9 cellular contexts compared by ENCODE assay signal in genomic region chr12:74890237-74890599, GRCh38.
DNase-seq lines count a peak whose midpoint lies in the region; ATAC-seq, FAIRE-seq and TF ChIP-seq lines count a peak whose summit lies in the region.
"Had no signal": no experiment of that assay in that cellular context is flagged by ENCODE, and none has a peak within 500 bp of the region (broad histone marks: within the 10 kb centered on the region; RNA-seq: fewer than 3 reads in every experiment).

No MANE protein-coding gene starts in this region.

- WGBS in pancreas, 2 donors, result 11 to 12% methylated on average over 4 of the region's 4 CpGs

- no peaks in the 10 kb centered on the region for H3K9me3 Mint-ChIP-seq in chondrocyte (ENCODE audit: low read depth)

- FAIRE-seq in pancreas (lab: Jason Lieb, UNC), result no peak

- H3K4me3 Mint-ChIP-seq in chondrocyte (ENCODE audit: unreplicated experiment), result no peak overlapping the region

- peak overlapping the region in 1 of 4 donors; percentile 22 for H3K27ac ChIP-seq in pancreas
- H3K27ac ChIP-seq: BLaER1 treated with 17β-estradiol and CSF1 and Interleukin-3, amounts not matched to agents 10 nM and 100 nM had no signal

- no peak for TF ChIP-seq CTCF in chondrocyte (IDR thresholded peaks at IDR 0.05)
- no peak for TF ChIP-seq CTCF in pancreas (IDR thresholded peaks at IDR 0.05)

- no peak for TF ChIP-seq POLR2A in erythroblast (IDR thresholded peaks at IDR 0.05; ENCODE audit: low read length)

- no peaks in the 10 kb centered on the region for H3K9me3 ChIP-seq in pancreas

- H3K27me3 Mint-ChIP-seq in chondrocyte (ENCODE audit: low read depth), result no peaks in the 10 kb centered on the region

- no peak overlapping the region for H3K4me3 ChIP-seq in pancreas
- H3K4me3 ChIP-seq: BLaER1 treated with 17β-estradiol and CSF1 and Interleukin-3, amounts not matched to agents 10 nM and 100 nM had no signal

- H3K36me3 Mint-ChIP-seq in chondrocyte (ENCODE audit: low read depth), result no peaks in the 10 kb centered on the region

- peaks cover 20% of the 10 kb centered on the region for H3K4me1 Mint-ChIP-seq in chondrocyte (ENCODE audit: low read depth)

- H3K27me3 ChIP-seq in pancreas, result no peaks in the 10 kb centered on the region
- H3K27me3 ChIP-seq: BLaER1 treated with 17β-estradiol and CSF1 and Interleukin-3, amounts not matched to agents 10 nM and 100 nM had no signal

- peaks cover 0 to 6% (median 6%) of the 10 kb centered on the region in 3 donors for H3K4me1 ChIP-seq in pancreas
- H3K4me1 ChIP-seq: BLaER1 treated with 17β-estradiol and CSF1 and Interleukin-3, amounts not matched to agents 10 nM and 100 nM had no signal

- H3K36me3 ChIP-seq in pancreas, result no peaks in the 10 kb centered on the region
- H3K36me3 ChIP-seq: BLaER1 treated with 17β-estradiol and CSF1 and Interleukin-3, amounts not matched to agents 10 nM and 100 nM had no signal

- CTCF ChIA-PET in HEK293T (lab: Yijun Ruan, JAX), result no interaction called here

- intact Hi-C loops in pancreas (cut with DNase I), result no loop called here

- POLR2A ChIA-PET in HEK293T (lab: Yijun Ruan, JAX), result no interaction called here

- peak overlapping the region; percentile 42 for H3K27ac Mint-ChIP-seq in chondrocyte (ENCODE audit: unreplicated experiment)

- DNase-seq in NCI-H2171 treated with DMSO at 0.1 percent for 48 hours (lab: John Stamatoyannopoulos, UW) (peak; percentile 5), NCI-H2171 (lab: John Stamatoyannopoulos, UW) (no peak), HEK293T (ENCODE audit: extremely low spot score) (peak; percentile 35), LoVo (ENCODE audit: low spot score) (peak; percentile 69), chondrocyte (ENCODE audit: low spot score) (no peak), pancreas (peak in 3 of 6 donors; percentile 5 to 31 (median 16)), erythroblast (lab: John Stamatoyannopoulos, UW) (no peak), retina (no peak)

- ATAC-seq in pancreas, result peak; percentile 92 to 99 (median 95)

TF ChIP-seq in HEK293T, 16 proteins besides CTCF, POLR2A, EP300 and RAD21:
- no peak for TF ChIP-seq FOXA1 (IDR thresholded peaks at IDR 0.05)
- no peak for TF ChIP-seq LEF1 (IDR thresholded peaks at IDR 0.05; ENCODE audit: borderline replicate concordance)
- no peak for TF ChIP-seq TARDBP (IDR thresholded peaks at IDR 0.05)
- TF ChIP-seq ZNF384 (IDR thresholded peaks at IDR 0.05), result no peak
- TF ChIP-seq HDGF (IDR thresholded peaks at IDR 0.05; ENCODE audit: borderline replicate concordance), result no peak
- TF ChIP-seq BHLHE40 (IDR thresholded peaks at IDR 0.05; ENCODE audit: borderline replicate concordance), result no peak
- TF ChIP-seq FOXK2 (IDR thresholded peaks at IDR 0.05), result no peak
- TF ChIP-seq NFRKB (IDR thresholded peaks at IDR 0.05), result no peak
- no peak for TF ChIP-seq SUZ12 (IDR thresholded peaks at IDR 0.05)
- no peak for TF ChIP-seq ELF4 (IDR thresholded peaks at IDR 0.05)

Comparison
In these comparisons a context has a peak if more than half of its experiments do, and no peak if none do; other contexts are left out.
1. DNase-seq: peak in NCI-H2171 treated with DMSO at 0.1 percent for 48 hours (single experiment), HEK293T (single experiment) and LoVo (single experiment); none in NCI-H2171 (single experiment), chondrocyte (single experiment), erythroblast (0 of 2) and retina (single experiment).